24 cellular contexts compared by ENCODE assay signal in the genomic region with DNA sequence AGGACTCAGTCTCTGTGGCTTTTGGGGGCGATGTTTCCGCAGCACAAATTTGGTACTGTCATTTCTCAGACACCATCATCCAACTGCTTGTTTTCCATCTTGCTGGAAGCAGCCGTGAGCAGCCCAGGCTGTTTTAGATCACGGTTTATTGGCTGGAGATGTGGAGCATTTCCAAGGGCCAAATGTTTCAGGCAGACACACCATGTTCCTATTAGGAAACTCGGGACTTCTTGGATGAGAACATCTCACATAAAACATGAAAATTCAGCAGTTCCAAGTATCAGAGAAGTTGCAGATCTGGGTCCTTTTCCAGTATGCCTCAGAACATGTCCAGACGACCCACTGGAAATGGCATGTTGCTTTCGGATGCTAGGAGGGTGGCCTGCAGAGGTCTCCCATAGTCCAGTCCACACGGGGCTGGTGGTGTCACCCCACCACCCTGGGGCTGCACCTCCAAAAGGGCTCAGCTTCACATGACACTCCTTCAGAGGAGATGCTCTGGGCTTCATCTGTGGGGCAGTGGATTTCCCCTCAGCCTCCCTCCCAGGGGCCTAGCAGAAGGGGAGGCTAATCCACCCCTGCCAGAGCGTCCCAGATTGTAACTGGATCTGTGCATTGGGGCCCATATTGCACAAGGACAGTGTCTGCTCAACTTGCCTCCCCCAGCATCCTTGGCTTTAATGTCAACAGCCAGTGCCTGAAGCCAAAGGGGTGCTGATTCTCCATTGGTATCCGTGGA.
DNase-seq lines count a peak whose midpoint lies in the region; ATAC-seq and TF ChIP-seq lines count a peak whose summit lies in the region.
"Had no signal": no experiment of that assay in that cellular context is flagged by ENCODE, and none has a peak within 500 bp of the region (broad histone marks: within the 10 kb centered on the region; RNA-seq: fewer than 3 reads in every experiment).

No MANE protein-coding gene starts in this region.

- no peak overlapping the region for H3K27ac ChIP-seq in mesenchymal stem cell (ENCODE audit: low read length, poor library complexity, severe bottlenecking)
- peak overlapping the region; percentile 59 to 83 (median 74) for H3K27ac ChIP-seq in sigmoid colon
- peak overlapping the region; percentile 74 for H3K27ac ChIP-seq in vagina
- H3K27ac ChIP-seq: A549; BLaER1 treated with 17β-estradiol and CSF1 and Interleukin-3, amounts not matched to agents 10 nM and 100 nM had no signal

- H3K9me3 ChIP-seq in mesenchymal stem cell (ENCODE audit: control insufficient read depth, low read length) (no peaks in the 10 kb centered on the region), sigmoid colon (no peaks in the 10 kb centered on the region), vagina (no peaks in the 10 kb centered on the region)
- H3K9me3 ChIP-seq: adrenal gland had no signal

- H3K9ac ChIP-seq in mesenchymal stem cell (ENCODE audit: low read length) = peak overlapping the region; percentile 39
- H3K9ac ChIP-seq: BLaER1 treated with 17β-estradiol and CSF1 and Interleukin-3, amounts not matched to agents 10 nM and 100 nM had no signal

- H3K4ac ChIP-seq in mesenchymal stem cell (ENCODE audit: low read depth in 1 of 2, low read length in 2 of 2) = no peak overlapping the region

- intact Hi-C loops in Right ventricle myocardium inferior (cut with DNase I) (no loop called here), cardiac septum (cut with DNase I) (no loop called here), sigmoid colon (cut with DNase I) (no loop called here), vagina (cut with DNase I) (no loop called here)

- H3K4me2 ChIP-seq in mesenchymal stem cell (ENCODE audit: low read length, poor library complexity, severe bottlenecking) = no peak overlapping the region
- H3K4me2 ChIP-seq: A549; BLaER1 treated with 17β-estradiol and CSF1 and Interleukin-3, amounts not matched to agents 10 nM and 100 nM had no signal

- no peaks in the 10 kb centered on the region for H3K27me3 ChIP-seq in mesenchymal stem cell (ENCODE audit: control insufficient read depth in 1 of 2, insufficient read depth in 1 of 2, low read length in 2 of 2)
- no peaks in the 10 kb centered on the region for H3K27me3 ChIP-seq in sigmoid colon
- H3K27me3 ChIP-seq in vagina = no peaks in the 10 kb centered on the region
- H3K27me3 ChIP-seq: adrenal gland; BLaER1 treated with 17β-estradiol and CSF1 and Interleukin-3, amounts not matched to agents 10 nM and 100 nM had no signal

- H2AFZ ChIP-seq in mesenchymal stem cell (ENCODE audit: low read depth, low read length) = no peak overlapping the region

- H3K36me3 ChIP-seq in mesenchymal stem cell (ENCODE audit: control insufficient read depth in 1 of 2, insufficient read depth in 2 of 2, low read depth in 1 of 2, low read length in 2 of 2) (no peaks in the 10 kb centered on the region), sigmoid colon (no peaks in the 10 kb centered on the region), vagina (no peaks in the 10 kb centered on the region)
- H3K36me3 ChIP-seq: adrenal gland; BLaER1 treated with 17β-estradiol and CSF1 and Interleukin-3, amounts not matched to agents 10 nM and 100 nM had no signal

- no peak overlapping the region for H2BK120ac ChIP-seq in mesenchymal stem cell (ENCODE audit: low read depth, low read length)

- H3K4me3 ChIP-seq in mesenchymal stem cell (ENCODE audit: insufficient read depth in 1 of 2, low read depth in 1 of 2, low read length in 2 of 2) = no peak overlapping the region
- H3K4me3 ChIP-seq in sigmoid colon = no peak overlapping the region
- H3K4me3 ChIP-seq in vagina = no peak overlapping the region
- H3K4me3 ChIP-seq: A549; adrenal gland; BLaER1 treated with 17β-estradiol and CSF1 and Interleukin-3, amounts not matched to agents 10 nM and 100 nM had no signal

- DNase-seq in Right ventricle myocardium inferior (ENCODE audit: missing footprints) (no peak), cardiac septum (ENCODE audit: low spot score) (no peak), mesenchymal stem cell (no peak), sigmoid colon (peak; percentile 92), vagina (ENCODE audit: extremely low spot score in 2 of 2) (peak; percentile 72 to 94), medulla oblongata (ENCODE audit: extremely low spot score) (no peak)
- DNase-seq: activated CD4-positive, alpha-beta T cell treated with anti-CD3 and anti-CD28 coated beads, Interleukin-2, amount 10 ng/mL, durations not matched to agents 7 days and 5 days; activated effector memory CD4-positive, alpha-beta T cell treated with anti-CD3 and anti-CD28 coated beads, Interleukin-2, amount 50 U/mL, for 16 hours; caudate nucleus; glutamatergic neuron; mammary epithelial cell; NCI-H1105; NCI-H2107; NCI-H526 treated with DMSO at 0.1 percent for 48 hours; nephron progenitor cell; retina; SHP77 treated with DMSO at 0.1 percent for 48 hours; T-cell had no signal

- no peak overlapping the region for H2AK5ac ChIP-seq in mesenchymal stem cell (ENCODE audit: low read length, severe bottlenecking)

- TF ChIP-seq EP300 in sigmoid colon (IDR thresholded peaks at IDR 0.05) = peak; percentile 54 to 90 (median 76)

- TF ChIP-seq CTCF in sigmoid colon (IDR thresholded peaks at IDR 0.05) (no peak), vagina (IDR thresholded peaks at IDR 0.05) (no peak)

- H3K79me1 ChIP-seq in mesenchymal stem cell (replicated peaks; ENCODE audit: low read length, poor library complexity, severe bottlenecking) = no peaks in the 10 kb centered on the region

- no peak overlapping the region for H2BK15ac ChIP-seq in mesenchymal stem cell (ENCODE audit: low read depth, poor library complexity, severe bottlenecking)

- TF ChIP-seq POLR2A in sigmoid colon (IDR thresholded peaks at IDR 0.05) (no peak), vagina (IDR thresholded peaks at IDR 0.05) (no peak)

- no peak overlapping the region for H3K14ac ChIP-seq in mesenchymal stem cell (ENCODE audit: low read length in 2 of 2)

- no peak overlapping the region for H2BK5ac ChIP-seq in mesenchymal stem cell (ENCODE audit: low read depth, low read length, poor library complexity, severe bottlenecking)

- H4K8ac ChIP-seq in mesenchymal stem cell (ENCODE audit: low read length) = no peak overlapping the region

- H3K18ac ChIP-seq in mesenchymal stem cell (ENCODE audit: low read depth in 1 of 2, low read length in 2 of 2) = no peak overlapping the region

- H2BK12ac ChIP-seq in mesenchymal stem cell (ENCODE audit: low read length in 2 of 2) = no peak overlapping the region

- no peak overlapping the region for H4K91ac ChIP-seq in mesenchymal stem cell (ENCODE audit: low read length)

- no peak overlapping the region for H3K23ac ChIP-seq in mesenchymal stem cell (ENCODE audit: low read length in 2 of 2)

- H3K4me1 ChIP-seq in mesenchymal stem cell (ENCODE audit: control insufficient read depth, insufficient read depth, low read depth, low read length) (no peaks in the 10 kb centered on the region), sigmoid colon (peaks cover 0 to 42% (median 35%) of the 10 kb centered on the region in 4 donors), vagina (peaks cover 60% of the 10 kb centered on the region)
- H3K4me1 ChIP-seq: A549; BLaER1 treated with 17β-estradiol and CSF1 and Interleukin-3, amounts not matched to agents 10 nM and 100 nM had no signal

- ATAC-seq in Right ventricle myocardium inferior = peak; percentile 84
- ATAC-seq in HG03342 (IDR thresholded peaks at IDR 0.05; ENCODE audit: unreplicated experiment) = no peak
- ATAC-seq in GM19452 (IDR thresholded peaks at IDR 0.05; ENCODE audit: unreplicated experiment) = no peak
- ATAC-seq: A549; stimulated activated memory B cell treated with anti-CD40 and anti-IgM and Interleukin-4, amounts not matched to agents 10 μg/mL and 1 μg/mL and 100 μg/mL, for 72 hours; T-cell had no signal

- 72% methylated on average over 10 of the region's 10 CpGs for whole genome bisulfite sequencing in mesenchymal stem cell
- 77 to 82% methylated on average over 10 of the region's 10 CpGs for WGBS in sigmoid colon, 2 donors

Comparison
In these comparisons a context has a peak if more than half of its experiments do, and no peak if none do; other contexts are left out.
1. DNase-seq: peak in sigmoid colon (single experiment) and vagina (2 of 2); none in Right ventricle myocardium inferior (single experiment), cardiac septum (single experiment), mesenchymal stem cell (single experiment) and medulla oblongata (single experiment).